In the genomic region with DNA sequence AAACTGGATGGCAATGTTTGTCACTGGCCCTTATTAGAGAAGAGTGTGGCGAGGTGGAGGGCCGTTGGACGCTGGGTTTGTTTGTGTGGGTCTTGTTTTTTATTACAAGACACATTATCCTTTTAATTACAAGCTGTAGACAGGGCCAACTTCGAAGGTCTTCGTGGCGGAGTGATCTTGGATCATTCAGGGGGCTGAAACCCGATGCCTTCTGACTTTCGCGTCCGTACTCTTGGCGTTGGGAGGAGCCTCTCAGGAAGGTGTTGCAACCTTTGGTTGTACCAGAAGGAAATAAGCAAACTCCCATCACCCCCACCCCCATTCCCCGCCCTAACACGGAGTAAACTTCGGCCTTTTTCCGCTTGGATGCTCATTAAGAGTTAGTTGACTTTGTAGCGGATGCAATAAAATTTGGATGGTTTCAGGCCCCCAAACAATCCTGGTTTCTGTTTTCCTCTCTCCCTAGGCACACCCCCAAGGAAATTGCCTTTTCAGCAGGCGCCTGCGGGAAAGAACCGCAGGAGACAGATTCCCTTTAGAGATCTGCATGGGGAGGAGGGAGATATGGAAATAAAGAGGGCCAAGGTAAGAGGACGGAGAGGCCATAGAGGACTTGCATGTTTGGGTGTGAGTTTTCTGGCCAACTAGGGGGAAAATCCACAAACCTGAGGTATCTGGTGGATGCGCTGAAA, we compare ENCODE assay signal across 1 cellular context.
TF ChIP-seq lines count a peak whose summit lies in the region.

No MANE protein-coding gene starts in this region.

TF ChIP-seq in HEK293, 187 proteins besides CTCF, POLR2A, EP300 and RAD21 (continued from another document and continues in another):
- TF ChIP-seq, protein P1, sequence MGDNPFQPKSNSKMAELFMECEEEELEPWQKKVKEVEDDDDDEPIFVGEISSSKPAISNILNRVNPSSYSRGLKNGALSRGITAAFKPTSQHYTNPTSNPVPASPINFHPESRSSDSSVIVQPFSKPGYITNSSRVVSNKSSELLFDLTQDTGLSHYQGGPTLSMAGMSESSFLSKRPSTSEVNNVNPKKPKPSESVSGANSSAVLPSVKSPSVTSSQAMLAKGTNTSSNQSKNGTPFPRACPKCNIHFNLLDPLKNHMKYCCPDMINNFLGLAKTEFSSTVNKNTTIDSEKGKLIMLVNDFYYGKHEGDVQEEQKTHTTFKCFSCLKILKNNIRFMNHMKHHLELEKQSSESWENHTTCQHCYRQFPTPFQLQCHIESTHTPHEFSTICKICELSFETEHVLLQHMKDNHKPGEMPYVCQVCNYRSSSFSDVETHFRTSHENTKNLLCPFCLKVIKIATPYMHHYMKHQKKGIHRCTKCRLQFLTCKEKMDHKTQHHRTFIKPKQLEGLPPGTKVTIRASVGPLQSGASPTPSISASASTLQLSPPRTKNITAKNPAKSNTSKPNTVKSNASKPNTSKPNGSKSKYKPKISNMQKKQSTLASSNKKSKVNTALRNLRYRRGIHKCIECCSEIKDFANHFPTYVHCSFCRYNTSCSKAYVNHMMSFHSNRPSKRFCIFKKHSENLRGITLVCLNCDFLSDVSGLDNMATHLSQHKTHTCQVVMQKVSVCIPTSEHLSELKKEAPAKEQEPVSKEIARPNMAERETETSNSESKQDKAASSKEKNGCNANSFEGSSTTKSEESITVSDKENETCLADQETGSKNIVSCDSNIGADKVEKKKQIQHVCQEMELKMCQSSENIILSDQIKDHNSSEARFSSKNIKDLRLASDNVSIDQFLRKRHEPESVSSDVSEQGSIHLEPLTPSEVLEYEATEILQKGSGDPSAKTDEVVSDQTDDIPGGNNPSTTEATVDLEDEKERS (tag by site-specific recombination; IDR thresholded peaks at IDR 0.05) = no peak
- TF ChIP-seq ZNF48 (tag by site-specific recombination; IDR thresholded peaks at IDR 0.05) (no peak), GFI1B (tag by site-specific recombination; IDR thresholded peaks at IDR 0.05) (no peak), ZNF530 (tag by site-specific recombination; IDR thresholded peaks at IDR 0.05; ENCODE audit: low read depth) (no peak), ZNF335 (tag by site-specific recombination; conservative IDR thresholded peaks at IDR 0.05) (peak; percentile 90), KLF10 (tag by site-specific recombination; IDR thresholded peaks at IDR 0.05) (peak; percentile 97), IKZF3 (tag by site-specific recombination; IDR thresholded peaks at IDR 0.05) (peak; percentile 92), ZNF132 (tag by site-specific recombination; IDR thresholded peaks at IDR 0.05; ENCODE audit: borderline replicate concordance) (no peak), ZNF366 (tag by site-specific recombination; conservative IDR thresholded peaks at IDR 0.05) (peak; percentile 58), MEIS1 (CRISPR knock-in tag; IDR thresholded peaks at IDR 0.05; ENCODE audit: borderline replicate concordance) (no peak), ZIC2 (tag by site-specific recombination; IDR thresholded peaks at IDR 0.05) (peak; percentile 89), SALL2 (tag by site-specific recombination; IDR thresholded peaks at IDR 0.05; ENCODE audit: borderline replicate concordance) (no peak), WT1 (tag by site-specific recombination; IDR thresholded peaks at IDR 0.05) (peak; percentile 93), ZNF747 (tag by site-specific recombination; IDR thresholded peaks at IDR 0.05) (no peak), GLI2 (tag by site-specific recombination; IDR thresholded peaks at IDR 0.05; ENCODE audit: borderline replicate concordance, low read depth) (peak; percentile 52; the same call in 1 of the 2 replicates), YY1 (tag by site-specific recombination; IDR thresholded peaks at IDR 0.05) (no peak), ZBTB8A (tag by site-specific recombination; IDR thresholded peaks at IDR 0.05) (peak; percentile 72), ZNF404 (tag by site-specific recombination; IDR thresholded peaks at IDR 0.05) (no peak), ZNF600 (tag by site-specific recombination; IDR thresholded peaks at IDR 0.05) (peak; percentile 24; the same call in 1 of the 2 replicates), ZNF341 (tag by site-specific recombination; IDR thresholded peaks at IDR 0.05; ENCODE audit: low read depth) (no peak), ZNF610 (tag by site-specific recombination; IDR thresholded peaks at IDR 0.05; ENCODE audit: borderline replicate concordance) (no peak), ZNF596 (tag by site-specific recombination; IDR thresholded peaks at IDR 0.05) (peak; percentile 72; the same call in 1 of the 2 replicates), BCL11A (tag by site-specific recombination; IDR thresholded peaks at IDR 0.05; ENCODE audit: low read depth) (peak; percentile 92; the same call in 1 of the 2 replicates), ZNF544 (tag by site-specific recombination; IDR thresholded peaks at IDR 0.05) (no peak), ZNF248 (tag by site-specific recombination; IDR thresholded peaks at IDR 0.05) (no peak), ZNF549 (tag by site-specific recombination; IDR thresholded peaks at IDR 0.05) (no peak), ZNF785 (tag by site-specific recombination; IDR thresholded peaks at IDR 0.05) (no peak), ZFP37 (tag by site-specific recombination; IDR thresholded peaks at IDR 0.05) (no peak), KLF16 (tag by site-specific recombination; IDR thresholded peaks at IDR 0.05) (0 out of 2 replicates have a peak, but pooled peaks have one; percentile 14), EGR2 (tag by site-specific recombination; IDR thresholded peaks at IDR 0.05; ENCODE audit: low read depth) (no peak), ZNF221 (tag by site-specific recombination; IDR thresholded peaks at IDR 0.05; ENCODE audit: borderline replicate concordance) (no peak), ZNF138 (tag by site-specific recombination; IDR thresholded peaks at IDR 0.05; ENCODE audit: borderline replicate concordance) (no peak), ZBTB1 (tag by site-specific recombination; IDR thresholded peaks at IDR 0.05) (no peak), ZNF155 (tag by site-specific recombination; IDR thresholded peaks at IDR 0.05) (no peak), ZNF521 (tag by site-specific recombination; IDR thresholded peaks at IDR 0.05) (no peak), YY2 (tag by site-specific recombination; IDR thresholded peaks at IDR 0.05) (no peak), ZNF76 (tag by site-specific recombination; IDR thresholded peaks at IDR 0.05; ENCODE audit: borderline replicate concordance, low read depth) (peak; percentile 15), ZNF473 (tag by site-specific recombination; IDR thresholded peaks at IDR 0.05) (no peak), ZNF292 (tag by site-specific recombination; IDR thresholded peaks at IDR 0.05; ENCODE audit: borderline replicate concordance, low read depth) (no peak), ZNF658 (tag by site-specific recombination; IDR thresholded peaks at IDR 0.05) (no peak), MZF1 (tag by site-specific recombination; IDR thresholded peaks at IDR 0.05; ENCODE audit: borderline replicate concordance) (no peak; the same call in 1 of the 2 replicates), ZBTB48 (tag by site-specific recombination; IDR thresholded peaks at IDR 0.05) (peak; percentile 50; the same call in 1 of the 2 replicates), ZNF776 (tag by site-specific recombination; IDR thresholded peaks at IDR 0.05; ENCODE audit: borderline replicate concordance) (no peak), ZNF510 (tag by site-specific recombination; IDR thresholded peaks at IDR 0.05; ENCODE audit: insufficient replicate concordance) (no peak), ZNF791 (tag by site-specific recombination; IDR thresholded peaks at IDR 0.05) (no peak), ZNF529 (tag by site-specific recombination; IDR thresholded peaks at IDR 0.05; ENCODE audit: insufficient replicate concordance) (no peak), ZBTB7A (tag by site-specific recombination; IDR thresholded peaks at IDR 0.05; ENCODE audit: low read depth) (no peak), ZNF660 (tag by site-specific recombination; IDR thresholded peaks at IDR 0.05) (peak; percentile 83), PRDM1 (tag by site-specific recombination; IDR thresholded peaks at IDR 0.05) (peak; percentile 34; the same call in 1 of the 2 replicates), TRIM28 (IDR thresholded peaks at IDR 0.05; ENCODE audit: borderline replicate concordance, low read length) (no peak), OSR2 (tag by site-specific recombination; IDR thresholded peaks at IDR 0.05) (peak; percentile 84), TCF7L2 (IDR thresholded peaks at IDR 0.05; ENCODE audit: borderline replicate concordance, low read depth, low read length) (no peak)
- TF ChIP-seq, protein P2, sequence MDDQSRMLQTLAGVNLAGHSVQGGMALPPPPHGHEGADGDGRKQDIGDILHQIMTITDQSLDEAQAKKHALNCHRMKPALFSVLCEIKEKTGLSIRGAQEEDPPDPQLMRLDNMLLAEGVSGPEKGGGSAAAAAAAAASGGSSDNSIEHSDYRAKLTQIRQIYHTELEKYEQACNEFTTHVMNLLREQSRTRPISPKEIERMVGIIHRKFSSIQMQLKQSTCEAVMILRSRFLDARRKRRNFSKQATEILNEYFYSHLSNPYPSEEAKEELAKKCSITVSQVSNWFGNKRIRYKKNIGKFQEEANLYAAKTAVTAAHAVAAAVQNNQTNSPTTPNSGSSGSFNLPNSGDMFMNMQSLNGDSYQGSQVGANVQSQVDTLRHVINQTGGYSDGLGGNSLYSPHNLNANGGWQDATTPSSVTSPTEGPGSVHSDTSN (CRISPR knock-in tag; IDR thresholded peaks at IDR 0.05) = no peak
- TF ChIP-seq, protein P3, sequence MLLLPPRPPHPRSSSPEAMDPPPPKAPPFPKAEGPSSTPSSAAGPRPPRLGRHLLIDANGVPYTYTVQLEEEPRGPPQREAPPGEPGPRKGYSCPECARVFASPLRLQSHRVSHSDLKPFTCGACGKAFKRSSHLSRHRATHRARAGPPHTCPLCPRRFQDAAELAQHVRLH (tag by site-specific recombination; IDR thresholded peaks at IDR 0.05) = peak; percentile 66; the same call in 1 of the 2 replicates
- TF ChIP-seq, protein P4, sequence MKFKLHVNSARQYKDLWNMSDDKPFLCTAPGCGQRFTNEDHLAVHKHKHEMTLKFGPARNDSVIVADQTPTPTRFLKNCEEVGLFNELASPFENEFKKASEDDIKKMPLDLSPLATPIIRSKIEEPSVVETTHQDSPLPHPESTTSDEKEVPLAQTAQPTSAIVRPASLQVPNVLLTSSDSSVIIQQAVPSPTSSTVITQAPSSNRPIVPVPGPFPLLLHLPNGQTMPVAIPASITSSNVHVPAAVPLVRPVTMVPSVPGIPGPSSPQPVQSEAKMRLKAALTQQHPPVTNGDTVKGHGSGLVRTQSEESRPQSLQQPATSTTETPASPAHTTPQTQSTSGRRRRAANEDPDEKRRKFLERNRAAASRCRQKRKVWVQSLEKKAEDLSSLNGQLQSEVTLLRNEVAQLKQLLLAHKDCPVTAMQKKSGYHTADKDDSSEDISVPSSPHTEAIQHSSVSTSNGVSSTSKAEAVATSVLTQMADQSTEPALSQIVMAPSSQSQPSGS (tag by site-specific recombination; IDR thresholded peaks at IDR 0.05; ENCODE audit: low read depth) = no peak
- TF ChIP-seq, protein P5, sequence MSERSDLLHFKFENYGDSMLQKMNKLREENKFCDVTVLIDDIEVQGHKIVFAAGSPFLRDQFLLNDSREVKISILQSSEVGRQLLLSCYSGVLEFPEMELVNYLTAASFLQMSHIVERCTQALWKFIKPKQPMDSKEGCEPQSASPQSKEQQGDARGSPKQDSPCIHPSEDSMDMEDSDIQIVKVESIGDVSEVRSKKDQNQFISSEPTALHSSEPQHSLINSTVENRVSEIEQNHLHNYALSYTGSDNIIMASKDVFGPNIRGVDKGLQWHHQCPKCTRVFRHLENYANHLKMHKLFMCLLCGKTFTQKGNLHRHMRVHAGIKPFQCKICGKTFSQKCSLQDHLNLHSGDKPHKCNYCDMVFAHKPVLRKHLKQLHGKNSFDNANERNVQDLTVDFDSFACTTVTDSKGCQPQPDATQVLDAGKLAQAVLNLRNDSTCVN (tag by site-specific recombination; optimal IDR thresholded peaks at IDR 0.05) = no peak
- TF ChIP-seq, protein P6, sequence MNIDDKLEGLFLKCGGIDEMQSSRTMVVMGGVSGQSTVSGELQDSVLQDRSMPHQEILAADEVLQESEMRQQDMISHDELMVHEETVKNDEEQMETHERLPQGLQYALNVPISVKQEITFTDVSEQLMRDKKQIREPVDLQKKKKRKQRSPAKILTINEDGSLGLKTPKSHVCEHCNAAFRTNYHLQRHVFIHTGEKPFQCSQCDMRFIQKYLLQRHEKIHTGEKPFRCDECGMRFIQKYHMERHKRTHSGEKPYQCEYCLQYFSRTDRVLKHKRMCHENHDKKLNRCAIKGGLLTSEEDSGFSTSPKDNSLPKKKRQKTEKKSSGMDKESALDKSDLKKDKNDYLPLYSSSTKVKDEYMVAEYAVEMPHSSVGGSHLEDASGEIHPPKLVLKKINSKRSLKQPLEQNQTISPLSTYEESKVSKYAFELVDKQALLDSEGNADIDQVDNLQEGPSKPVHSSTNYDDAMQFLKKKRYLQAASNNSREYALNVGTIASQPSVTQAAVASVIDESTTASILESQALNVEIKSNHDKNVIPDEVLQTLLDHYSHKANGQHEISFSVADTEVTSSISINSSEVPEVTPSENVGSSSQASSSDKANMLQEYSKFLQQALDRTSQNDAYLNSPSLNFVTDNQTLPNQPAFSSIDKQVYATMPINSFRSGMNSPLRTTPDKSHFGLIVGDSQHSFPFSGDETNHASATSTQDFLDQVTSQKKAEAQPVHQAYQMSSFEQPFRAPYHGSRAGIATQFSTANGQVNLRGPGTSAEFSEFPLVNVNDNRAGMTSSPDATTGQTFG (tag by site-specific recombination; IDR thresholded peaks at IDR 0.05; ENCODE audit: borderline replicate concordance) = no peak
- TF ChIP-seq, protein P7, sequence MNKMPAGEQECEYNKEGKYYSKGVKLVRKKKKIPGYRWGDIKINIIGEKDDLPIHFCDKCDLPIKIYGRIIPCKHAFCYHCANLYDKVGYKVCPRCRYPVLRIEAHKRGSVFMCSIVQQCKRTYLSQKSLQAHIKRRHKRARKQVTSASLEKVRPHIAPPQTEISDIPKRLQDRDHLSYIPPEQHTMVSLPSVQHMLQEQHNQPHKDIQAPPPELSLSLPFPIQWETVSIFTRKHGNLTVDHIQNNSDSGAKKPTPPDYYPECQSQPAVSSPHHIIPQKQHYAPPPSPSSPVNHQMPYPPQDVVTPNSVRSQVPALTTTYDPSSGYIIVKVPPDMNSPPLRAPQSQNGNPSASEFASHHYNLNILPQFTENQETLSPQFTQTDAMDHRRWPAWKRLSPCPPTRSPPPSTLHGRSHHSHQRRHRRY (tag by site-specific recombination; IDR thresholded peaks at IDR 0.05) = no peak
- TF ChIP-seq, protein P8, sequence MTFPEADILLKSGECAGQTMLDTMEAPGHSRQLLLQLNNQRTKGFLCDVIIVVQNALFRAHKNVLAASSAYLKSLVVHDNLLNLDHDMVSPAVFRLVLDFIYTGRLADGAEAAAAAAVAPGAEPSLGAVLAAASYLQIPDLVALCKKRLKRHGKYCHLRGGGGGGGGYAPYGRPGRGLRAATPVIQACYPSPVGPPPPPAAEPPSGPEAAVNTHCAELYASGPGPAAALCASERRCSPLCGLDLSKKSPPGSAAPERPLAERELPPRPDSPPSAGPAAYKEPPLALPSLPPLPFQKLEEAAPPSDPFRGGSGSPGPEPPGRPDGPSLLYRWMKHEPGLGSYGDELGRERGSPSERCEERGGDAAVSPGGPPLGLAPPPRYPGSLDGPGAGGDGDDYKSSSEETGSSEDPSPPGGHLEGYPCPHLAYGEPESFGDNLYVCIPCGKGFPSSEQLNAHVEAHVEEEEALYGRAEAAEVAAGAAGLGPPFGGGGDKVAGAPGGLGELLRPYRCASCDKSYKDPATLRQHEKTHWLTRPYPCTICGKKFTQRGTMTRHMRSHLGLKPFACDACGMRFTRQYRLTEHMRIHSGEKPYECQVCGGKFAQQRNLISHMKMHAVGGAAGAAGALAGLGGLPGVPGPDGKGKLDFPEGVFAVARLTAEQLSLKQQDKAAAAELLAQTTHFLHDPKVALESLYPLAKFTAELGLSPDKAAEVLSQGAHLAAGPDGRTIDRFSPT (tag by site-specific recombination; IDR thresholded peaks at IDR 0.05) = peak; percentile 81
